14 cellular contexts compared by ENCODE assay signal in the genomic region with DNA sequence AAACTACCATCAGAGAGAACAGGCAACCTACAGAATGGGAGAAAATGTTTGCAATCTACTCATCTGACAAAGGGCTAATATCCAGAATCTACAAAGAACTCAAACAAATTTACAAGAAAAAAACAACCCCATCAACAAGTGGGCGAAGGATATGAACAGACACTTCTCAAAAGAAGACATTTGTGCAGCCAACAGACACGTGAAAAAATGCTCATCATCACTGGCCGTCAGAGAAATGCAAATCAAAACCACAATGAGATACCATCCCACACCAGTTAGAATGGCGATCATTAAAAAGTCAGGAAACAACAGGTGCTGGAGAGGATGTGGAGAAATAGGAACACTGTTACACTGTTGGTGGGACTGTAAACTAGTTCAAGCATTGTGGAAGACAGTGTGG. TPM values are rescaled to one million over a fixed set of nuclear protein-coding genes. Genes with fewer than 3 reads are reported as not detected.
"Had no signal": no experiment of that assay in that cellular context is flagged by ENCODE, and none has a peak within 500 bp of the region (broad histone marks: within the 10 kb centered on the region; RNA-seq: fewer than 3 reads in every experiment).

No MANE protein-coding gene starts in this region.

RNA-seq across cellular contexts. Expression of gene VPREB1, which starts 51.6 kb away (rescaled TPM):
- total RNA-seq: activated B cell treated with CpG ODN at 0.5 μM for 24 hours; activated CD4-positive, alpha-beta memory T cell treated with anti-CD3 and anti-CD28 coated beads for 36 hours; activated CD4-positive, alpha-beta memory T cell treated with anti-CD3 and anti-CD28 coated beads, Interleukin-2, amount 10 ng/mL, durations not matched to agents 7 days and 5 days; activated CD4-positive, alpha-beta T cell treated with anti-CD3 and anti-CD28 coated beads for 36 hours; activated CD4-positive, alpha-beta T cell treated with anti-CD3 and anti-CD28 coated beads, Interleukin-2, amount 10 ng/mL, durations not matched to agents 24 days and 14 days; activated CD4-positive, alpha-beta T cell treated with anti-CD3 and anti-CD28 coated beads, Interleukin-2, amount 10 ng/mL, durations not matched to agents 7 days and 5 days; activated CD8-positive, alpha-beta memory T cell treated with anti-CD3 and anti-CD28 coated beads for 36 hours; activated CD8-positive, alpha-beta memory T cell treated with anti-CD3 and anti-CD28 coated beads, Interleukin-2, amount 10 ng/mL, durations not matched to agents 7 days and 5 days; activated CD8-positive, alpha-beta T cell treated with anti-CD3 and anti-CD28 coated beads for 36 hours; activated CD8-positive, alpha-beta T cell treated with anti-CD3 and anti-CD28 coated beads, Interleukin-2, amount 10 ng/mL, durations not matched to agents 7 days and 5 days; T-helper 1 cell treated with Interleukin-12 subunit alpha and Interleukin-12 subunit beta and Interleukin-4 antibody, amounts not matched to agents 30 ng/mL and 1 ng/mL, for 36 hours; T-helper 17 cell; T-helper 2 cell treated with Interferon-gamma antibody and Interleukin-4, amounts not matched to agents 100 ng/mL and 5 ng/mL, for 36 hours; WTC11 had no signal
